ENCODE assay signal across 11 cellular contexts in the genomic region with DNA sequence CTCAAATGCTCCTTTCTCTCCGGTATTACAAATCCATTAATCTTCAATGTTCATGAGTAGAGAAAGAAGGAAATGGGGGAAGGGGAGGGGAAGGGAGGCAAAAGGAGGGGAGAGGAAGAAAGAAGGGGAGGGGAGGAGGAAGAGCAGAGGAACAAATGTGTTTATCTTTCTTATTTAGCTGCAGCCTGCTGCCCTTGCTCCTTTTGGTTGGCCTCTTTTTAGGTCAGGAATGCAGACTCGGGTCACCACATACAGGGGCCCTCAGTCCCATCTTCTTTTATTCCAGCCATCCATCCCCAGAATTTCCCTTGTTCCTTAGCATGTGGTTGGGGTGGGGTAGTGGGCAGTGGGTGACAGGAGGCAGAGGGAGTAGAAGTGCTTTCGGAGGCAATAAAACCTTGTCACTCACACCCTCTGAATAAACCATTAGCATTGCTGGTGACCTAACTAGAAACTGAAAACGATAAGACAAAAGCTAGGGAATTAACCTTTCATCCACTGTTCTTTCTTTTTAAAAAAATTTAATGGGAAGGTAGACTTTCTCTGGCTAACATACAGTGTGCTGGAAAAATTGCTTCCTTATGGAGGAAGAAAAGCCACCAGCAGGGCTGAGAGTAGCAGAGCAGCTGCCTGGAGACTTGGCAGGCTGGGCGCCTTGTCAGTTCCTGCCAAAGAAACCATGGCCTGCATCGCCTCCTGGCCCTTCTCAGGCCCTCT. TPM values are rescaled to one million over a fixed set of nuclear protein-coding genes. Genes with fewer than 3 reads are reported as not detected.
DNase-seq lines count a peak whose midpoint lies in the region; ATAC-seq and TF ChIP-seq lines count a peak whose summit lies in the region.
"Had no signal": no experiment of that assay in that cellular context is flagged by ENCODE, and none has a peak within 500 bp of the region (broad histone marks: within the 10 kb centered on the region; RNA-seq: fewer than 3 reads in every experiment).

No MANE protein-coding gene starts in this region.

- H3K4me3 ChIP-seq in MG63 (no peak overlapping the region), endodermal cell (ENCODE audit: low read length) (no peak overlapping the region), mucosa of stomach (ENCODE audit: low read length) (peak overlapping the region; percentile 4)
- H3K4me3 ChIP-seq: esophagus squamous epithelium had no signal

- DNase-seq in AG08395 (ENCODE audit: low spot score) (peak; percentile 28), MG63 (peak; percentile 89), endodermal cell (no peak), HuH-7 (ENCODE audit: low spot score) (no peak)
- no peak for DNase-seq in stimulated activated CD4-positive, alpha-beta T cell treated with anti-CD3 and anti-CD28 coated beads, Interleukin-1b, Interleukin-23, amount 100 ng/mL, for 48 hours
- DNase-seq: activated naive CD4-positive, alpha-beta T cell; esophagus squamous epithelium; NK-92 treated with Interleukin-12 subunit alpha and Interleukin-12 subunit beta, amount 100 ng/mL, for 24 hours had no signal

- H3K27me3 Mint-ChIP-seq in endodermal cell (ENCODE audit: insufficient read depth): no peaks in the 10 kb centered on the region

- no peak overlapping the region for H3K4me3 Mint-ChIP-seq in endodermal cell

- TF ChIP-seq CTCF in endodermal cell (conservative IDR thresholded peaks at IDR 0.05): no peak

- peaks cover 26% of the 10 kb centered on the region for H3K4me1 Mint-ChIP-seq in endodermal cell

- peaks cover 7% of the 10 kb centered on the region for H3K9me3 ChIP-seq in MG63
- H3K9me3 ChIP-seq in endodermal cell (ENCODE audit: control insufficient read depth, low read length): peaks cover 23% of the 10 kb centered on the region
- no peaks in the 10 kb centered on the region for H3K9me3 ChIP-seq in mucosa of stomach (ENCODE audit: control insufficient read depth, low read length)
- H3K9me3 ChIP-seq: esophagus squamous epithelium had no signal

- H3K36me3 Mint-ChIP-seq in endodermal cell (ENCODE audit: low read depth): no peaks in the 10 kb centered on the region

- WGBS in endodermal cell (ENCODE audit: insufficient coverage in 1 of 2, insufficient read length in 1 of 2), 2 experiments: 83 to 87% methylated on average over 1 to 6 of the region's 6 CpGs

- no peak overlapping the region for H3K9ac ChIP-seq in endodermal cell (ENCODE audit: extremely low read depth, low read length, poor library complexity, severe bottlenecking)
- H3K9ac ChIP-seq in mucosa of stomach (ENCODE audit: low read length): peak overlapping the region; percentile 13

- no peak for ATAC-seq in HG02981 (IDR thresholded peaks at IDR 0.05; ENCODE audit: unreplicated experiment)
- no peak for ATAC-seq in HG02759 (IDR thresholded peaks at IDR 0.05; ENCODE audit: unreplicated experiment)

- H3K27ac ChIP-seq in endodermal cell (ENCODE audit: low read depth, low read length): peak overlapping the region; percentile 80

- H3K4me1 ChIP-seq in endodermal cell (ENCODE audit: control insufficient read depth, insufficient read depth, low read length): peaks cover 7% of the 10 kb centered on the region
- peaks cover 39% of the 10 kb centered on the region for H3K4me1 ChIP-seq in mucosa of stomach (ENCODE audit: control insufficient read depth, insufficient read depth, low read length)

- H3K9me3 Mint-ChIP-seq in endodermal cell: peaks cover 15% of the 10 kb centered on the region

- H3K27me3 ChIP-seq in MG63: no peaks in the 10 kb centered on the region
- no peaks in the 10 kb centered on the region for H3K27me3 ChIP-seq in endodermal cell (ENCODE audit: control insufficient read depth, insufficient read depth, low read length, poor library complexity, severe bottlenecking)
- no peaks in the 10 kb centered on the region for H3K27me3 ChIP-seq in mucosa of stomach (ENCODE audit: control insufficient read depth, insufficient read depth, low read length)
- H3K27me3 ChIP-seq: esophagus squamous epithelium had no signal

- no peak overlapping the region for H3K27ac Mint-ChIP-seq in endodermal cell

- H3K36me3 ChIP-seq in MG63 (no peaks in the 10 kb centered on the region), endodermal cell (ENCODE audit: control insufficient read depth, insufficient read depth, low read length) (no peaks in the 10 kb centered on the region), mucosa of stomach (ENCODE audit: control insufficient read depth, insufficient read depth, low read length) (no peaks in the 10 kb centered on the region)
- H3K36me3 ChIP-seq: esophagus squamous epithelium had no signal

RNA-seq across cellular contexts. Expression of a gene that starts 16.8 kb away (rescaled TPM):
- total RNA-seq in MG63 (2014; rRNA removed; shearing (Covaris generic); ENCODE audit: low replicate concordance): 3.5 TPM in 1 of 2 replicates, not detected in the other
- 1 to 10 TPM; 4.1 to 6.5 TPM for total RNA-seq in endodermal cell
- polyA plus RNA-seq in endodermal cell (2013, experiment 1 of 2): 6.5 TPM
- polyA plus RNA-seq in endodermal cell (2013, experiment 2 of 2): 10.4 TPM

Comparison
In these comparisons a context has a peak if more than half of its experiments do, and no peak if none do; other contexts are left out.
1. DNase-seq: peak in AG08395 (single experiment) and MG63 (single experiment); none in endodermal cell (single experiment), stimulated activated CD4-positive, alpha-beta T cell treated with anti-CD3 and anti-CD28 coated beads, Interleukin-1b, Interleukin-23, amount 100 ng/mL, for 48 hours (single experiment) and HuH-7 (single experiment).